7 cellular contexts compared by ENCODE assay signal in the genomic region with DNA sequence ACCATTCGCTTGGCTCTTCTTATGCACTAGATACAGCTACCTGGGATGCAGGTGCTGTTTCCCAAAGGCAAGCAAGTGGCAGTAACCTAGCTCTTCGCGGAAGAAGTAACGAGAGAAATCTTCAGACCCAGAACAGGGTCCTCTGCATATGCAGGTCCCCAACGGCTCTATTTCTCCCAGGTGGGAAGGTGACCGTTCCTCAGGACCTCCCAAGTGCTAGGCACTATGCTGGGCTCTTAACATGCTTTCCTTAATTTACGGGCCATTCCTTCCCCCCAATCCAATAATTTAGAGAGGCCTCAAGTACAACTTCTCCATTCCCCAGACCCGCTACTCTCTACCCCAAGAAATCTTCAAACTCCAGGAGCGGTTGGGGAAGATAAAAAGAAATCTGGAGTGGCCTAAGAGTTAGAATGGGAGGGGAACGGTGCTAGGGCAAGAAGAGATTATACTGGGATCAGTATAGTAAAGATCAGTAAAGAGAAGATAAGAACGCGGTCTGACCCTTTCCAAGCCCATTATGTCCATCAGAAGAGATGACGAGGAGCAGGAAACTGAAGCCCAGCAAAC. TPM values are rescaled to one million over a fixed set of nuclear protein-coding genes. Genes with fewer than 3 reads are reported as not detected.
DNase-seq lines count a peak whose midpoint lies in the region; ATAC-seq and TF ChIP-seq lines count a peak whose summit lies in the region.

No MANE protein-coding gene starts in this region.

- H3K4me1 ChIP-seq in HUES48 (ENCODE audit: control insufficient read depth, insufficient read depth, low read length): peaks cover 15% of the 10 kb centered on the region
- H3K4me1 ChIP-seq in hepatocyte (ENCODE audit: insufficient read depth): peaks cover 20% of the 10 kb centered on the region

- H3K4me3 Mint-ChIP-seq in WTC11: peak overlapping the region; percentile 97
- H3K4me3 Mint-ChIP-seq in stimulated activated effector memory CD8-positive, alpha-beta T cell treated with anti-CD3 and anti-CD28 coated beads, Interleukin-12 subunit alpha, Interleukin-12 subunit beta, amount 100 ng/mL, for 72 hours: peak overlapping the region; percentile 91

- peaks cover 21% of the 10 kb centered on the region for H3K36me3 Mint-ChIP-seq in WTC11
- peaks cover 52% of the 10 kb centered on the region for H3K36me3 Mint-ChIP-seq in stimulated activated effector memory CD8-positive, alpha-beta T cell treated with anti-CD3 and anti-CD28 coated beads, Interleukin-12 subunit alpha, Interleukin-12 subunit beta, amount 100 ng/mL, for 72 hours

- H3K4me1 Mint-ChIP-seq in WTC11: peaks cover 33% of the 10 kb centered on the region
- peaks cover 43% of the 10 kb centered on the region for H3K4me1 Mint-ChIP-seq in stimulated activated effector memory CD8-positive, alpha-beta T cell treated with anti-CD3 and anti-CD28 coated beads, Interleukin-12 subunit alpha, Interleukin-12 subunit beta, amount 100 ng/mL, for 72 hours

- H3K27me3 ChIP-seq in HUES48 (ENCODE audit: control insufficient read depth, insufficient read depth, low read length): no peaks in the 10 kb centered on the region
- no peaks in the 10 kb centered on the region for H3K27me3 ChIP-seq in hepatocyte

- no peaks in the 10 kb centered on the region for H3K9me2 ChIP-seq in hepatocyte (replicated peaks; ENCODE audit: insufficient read depth)

- peak overlapping the region; percentile 99 for H3K27ac ChIP-seq in HUES48 (ENCODE audit: low read depth, low read length)
- H3K27ac ChIP-seq in hepatocyte: peak overlapping the region; percentile 92

- H3K4me2 ChIP-seq in hepatocyte: peak overlapping the region; percentile 86

- H4K20me1 ChIP-seq in hepatocyte (ENCODE audit: insufficient read depth, poor library complexity, severe bottlenecking): peaks cover 24% of the 10 kb centered on the region

- CTCF ChIA-PET in WTC11 (lab: Charles Lee): interaction anchor here (1.7 to 2.6 kb wide), 2 partner anchors 158 to 294 kb away, joined by 6 to 12 read pairs; no protein-coding TSS in a partner anchor

- H3K27me3 Mint-ChIP-seq in WTC11 (ENCODE audit: low read depth): no peaks in the 10 kb centered on the region

- no peaks in the 10 kb centered on the region for H3K9me3 Mint-ChIP-seq in WTC11
- H3K9me3 Mint-ChIP-seq in stimulated activated effector memory CD8-positive, alpha-beta T cell treated with anti-CD3 and anti-CD28 coated beads, Interleukin-12 subunit alpha, Interleukin-12 subunit beta, amount 100 ng/mL, for 72 hours: no peaks in the 10 kb centered on the region

- DNase-seq in WTC11 (ENCODE audit: low spot score): no peak
- peak; percentile 5 for DNase-seq in hepatocyte (ENCODE audit: low spot score)
- DNase-seq in stimulated activated effector memory CD8-positive, alpha-beta T cell treated with anti-CD3 and anti-CD28 coated beads, Interleukin-12 subunit alpha, Interleukin-12 subunit beta, amount 100 ng/mL, for 72 hours (ENCODE audit: low spot score in 2 of 2): peak in 1 of 2 donors; percentile 51
- DNase-seq in NCI-H146 treated with DMSO at 0.1 percent for 48 hours (lab: John Stamatoyannopoulos, UW; ENCODE audit: unreplicated experiment): no peak
- DNase-seq in DMS 273 treated with DMSO at 0.1 percent for 48 hours (lab: John Stamatoyannopoulos, UW): no peak

- H3K36me3 ChIP-seq in HUES48 (ENCODE audit: control insufficient read depth, insufficient read depth, low read length) (peaks cover 40% of the 10 kb centered on the region), hepatocyte (replicated peaks; ENCODE audit: insufficient read depth, low read depth) (no peaks in the 10 kb centered on the region)

- TF ChIP-seq CTCF in WTC11 (IDR thresholded peaks at IDR 0.05): no peak
- no peak for TF ChIP-seq CTCF in hepatocyte (IDR thresholded peaks at IDR 0.05; ENCODE audit: poor library complexity)

- WGBS in hepatocyte (ENCODE audit: low lambda C conversion rate, missing lambda C conversion rate): 2% methylated on average over 13 of the region's 13 CpGs

- 0 out of 2 replicates have a peak, but pooled peaks have one; percentile 0 for ATAC-seq in WTC11
- ATAC-seq in stimulated activated effector memory CD8-positive, alpha-beta T cell treated with anti-CD3 and anti-CD28 coated beads, Interleukin-12 subunit alpha, Interleukin-12 subunit beta, amount 100 ng/mL, for 72 hours: no peak
- ATAC-seq in GM19023 (IDR thresholded peaks at IDR 0.05; ENCODE audit: unreplicated experiment): no peak

- peak overlapping the region; percentile 60 for H2AFZ ChIP-seq in hepatocyte

- H3K4me3 ChIP-seq in HUES48 (ENCODE audit: low read depth, low read length) (peak overlapping the region; percentile 98), hepatocyte (peak overlapping the region; percentile 59)

- POLR2A ChIA-PET in WTC11 (lab: Charles Lee): interaction anchor here (0.6 to 2.3 kb wide), 6 partner anchors 21 to 349 kb away, joined by 4 to 11 read pairs (median 7); a partner anchor contains a TSS

- H3K9ac ChIP-seq in HUES48 (ENCODE audit: low read depth, low read length): peak overlapping the region; percentile 82

- peaks cover 86% of the 10 kb centered on the region for H3K79me2 ChIP-seq in hepatocyte

- H3K9me3 ChIP-seq in HUES48 (ENCODE audit: control insufficient read depth, insufficient read depth, low read length) (no peaks in the 10 kb centered on the region), hepatocyte (ENCODE audit: low read depth) (no peaks in the 10 kb centered on the region)

- peak overlapping the region; percentile 99 for H3K27ac Mint-ChIP-seq in WTC11
- H3K27ac Mint-ChIP-seq in stimulated activated effector memory CD8-positive, alpha-beta T cell treated with anti-CD3 and anti-CD28 coated beads, Interleukin-12 subunit alpha, Interleukin-12 subunit beta, amount 100 ng/mL, for 72 hours: peak overlapping the region; percentile 97

TF ChIP-seq in WTC11, 78 proteins besides CTCF, POLR2A, EP300 and RAD21:
- TF ChIP-seq HMGA2 (CRISPR knock-in tag; IDR thresholded peaks at IDR 0.05) (no peak), KAT7 (CRISPR knock-in tag; IDR thresholded peaks at IDR 0.05; ENCODE audit: borderline replicate concordance) (0 out of 2 replicates have a peak, but pooled peaks have one; percentile 15), ZNF317 (CRISPR knock-in tag; IDR thresholded peaks at IDR 0.05; ENCODE audit: borderline replicate concordance, low read depth) (no peak)
- TF ChIP-seq, protein P1, sequence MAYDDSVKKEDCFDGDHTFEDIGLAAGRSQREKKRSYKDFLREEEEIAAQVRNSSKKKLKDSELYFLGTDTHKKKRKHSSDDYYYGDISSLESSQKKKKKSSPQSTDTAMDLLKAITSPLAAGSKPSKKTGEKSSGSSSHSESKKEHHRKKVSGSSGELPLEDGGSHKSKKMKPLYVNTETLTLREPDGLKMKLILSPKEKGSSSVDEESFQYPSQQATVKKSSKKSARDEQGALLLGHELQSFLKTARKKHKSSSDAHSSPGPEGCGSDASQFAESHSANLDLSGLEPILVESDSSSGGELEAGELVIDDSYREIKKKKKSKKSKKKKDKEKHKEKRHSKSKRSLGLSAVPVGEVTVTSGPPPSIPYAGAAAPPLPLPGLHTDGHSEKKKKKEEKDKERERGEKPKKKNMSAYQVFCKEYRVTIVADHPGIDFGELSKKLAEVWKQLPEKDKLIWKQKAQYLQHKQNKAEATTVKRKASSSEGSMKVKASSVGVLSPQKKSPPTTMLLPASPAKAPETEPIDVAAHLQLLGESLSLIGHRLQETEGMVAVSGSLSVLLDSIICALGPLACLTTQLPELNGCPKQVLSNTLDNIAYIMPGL (CRISPR knock-in tag; IDR thresholded peaks at IDR 0.05): 0 out of 2 replicates have a peak, but pooled peaks have one; percentile 34

RNA-seq across cellular contexts. Expression of a gene that starts 0.4 kb away (rescaled TPM):
- total RNA-seq in WTC11 (2021) (80.6 to 89.2 TPM (median 80.9 TPM) in 3 replicates), hepatocyte (81.0 and 89.5 TPM in 2 replicates)
- polyA plus RNA-seq in hepatocyte: 86.2 and 91.1 TPM in 2 replicates

RNA-seq across cellular contexts. Expression of a gene that starts 1.5 kb away (rescaled TPM):
- 74.7 to 89.4 TPM (median 79.0 TPM) in 3 replicates for total RNA-seq in WTC11 (2021)
- total RNA-seq in hepatocyte: 73.9 and 80.2 TPM in 2 replicates
- polyA plus RNA-seq in hepatocyte: 58.6 and 67.5 TPM in 2 replicates

RNA-seq across cellular contexts. Expression of a gene that starts 21.0 kb away (rescaled TPM):
- 9.4 to 10.1 TPM (median 9.9 TPM) in 3 replicates for total RNA-seq in WTC11 (2021)
- total RNA-seq in hepatocyte: 9.6 and 14.8 TPM in 2 replicates
- 10.4 and 11.4 TPM in 2 replicates for polyA plus RNA-seq in hepatocyte
